In genomic region chr18:61502472-61502871, GRCh38 we compare ENCODE assay signal across 8 cellular contexts.
A peak's percentile ranks its signal among the peaks of the same experiment; 100 is the strongest.
DNase-seq lines count a peak whose midpoint lies in the region; ATAC-seq, FAIRE-seq and TF ChIP-seq lines count a peak whose summit lies in the region.

No MANE protein-coding gene starts in this region.

- CTCF ChIA-PET in AG04449 (lab: Yijun Ruan, JAX), result interaction anchor here (0.9 to 13.6 kb wide), 29 partner anchors 9 to 1514 kb away, joined by 3 to 596 read pairs (median 7); partner anchors contain the start of gene CDH20
- CTCF ChIA-PET in PC-3 (lab: Charles Lee), result interaction anchor here (0.6 to 1.3 kb wide), 4 partner anchors 180 to 1659 kb away, joined by 3 to 11 read pairs (median 4); no protein-coding TSS in a partner anchor

- DNase-seq in AG04449 (ENCODE audit: low read depth, low spot score) (peak; percentile 14), GM12892 (ENCODE audit: insufficient read length) (no peak), HuH-7 (ENCODE audit: low spot score) (peak; percentile 28), PC-3 (peak; percentile 68), ecto neural progenitor cell (ENCODE audit: low spot score) (peak; percentile 54), medulla oblongata (ENCODE audit: extremely low spot score) (peak; percentile 93), DMS79 treated with DMSO at 0.1 percent for 48 hours (lab: John Stamatoyannopoulos, UW) (no peak)
- DNase-seq in central memory CD4-positive, alpha-beta T cell, result no peak

- H3K4me3 ChIP-seq in AG04449 (ENCODE audit: low read depth, low read length) (no peak overlapping the region), PC-3 (ENCODE audit: low read length) (no peak overlapping the region)

- peaks cover 32% of the 10 kb centered on the region for H3K27me3 ChIP-seq in PC-3 (ENCODE audit: low read length)

- ATAC-seq in PC-3, result peak; percentile 68

- no peaks in the 10 kb centered on the region for H3K36me3 ChIP-seq in PC-3 (ENCODE audit: low read depth, low read length)

- TF ChIP-seq POLR2A in GM12892 (IDR thresholded peaks at IDR 0.05; ENCODE audit: low read depth, low read length), result no peak

- H3K79me2 ChIP-seq in PC-3 (ENCODE audit: low read length), result no peaks in the 10 kb centered on the region

- H3K4me2 ChIP-seq in PC-3 (ENCODE audit: low read length), result no peak overlapping the region

- H3K9ac ChIP-seq in PC-3 (ENCODE audit: low read length), result no peak overlapping the region

- H3K9me2 ChIP-seq in PC-3 (replicated peaks; ENCODE audit: low read length), result no peaks in the 10 kb centered on the region

- no peak overlapping the region for H2AFZ ChIP-seq in PC-3 (ENCODE audit: low read length)

- H3K4me1 ChIP-seq in PC-3 (ENCODE audit: insufficient read depth, low read length), result no peaks in the 10 kb centered on the region

- no peak overlapping the region for H3K27ac ChIP-seq in PC-3 (ENCODE audit: low read length)

- BruUV-seq in PC-3 (replicated peaks; lab: Mats Ljungman, UMichigan), result no TSS peak

- no peaks in the 10 kb centered on the region for H3K9me3 ChIP-seq in PC-3 (ENCODE audit: low read length)

- POLR2A ChIA-PET in AG04449 (lab: Yijun Ruan, JAX) (interaction anchor here (1.4 kb wide), 1 partner anchor 180 kb away, joined by 3 read pairs; no protein-coding TSS in a partner anchor), PC-3 (lab: Charles Lee; ENCODE audit: unreplicated experiment) (no interaction called here)

- H3F3A ChIP-seq in PC-3 (ENCODE audit: low read length, unreplicated experiment), result no peaks in the 10 kb centered on the region

- no peaks in the 10 kb centered on the region for H4K20me1 ChIP-seq in PC-3 (ENCODE audit: low read length)

- intact Hi-C loops in PC-3 (cut with micrococcal nuclease), result loop anchor here (1.0 to 5.0 kb wide), 5 partner anchors 180 to 835 kb away; no protein-coding TSS in a partner anchor

- peak; percentile 81 for FAIRE-seq in GM12892 (lab: Jason Lieb, UNC)

- peak; percentile 59 for TF ChIP-seq CTCF in AG04449 (IDR thresholded peaks at IDR 0.05; ENCODE audit: insufficient read depth, low read length, missing control alignments)
- peak; percentile 74 for TF ChIP-seq CTCF in PC-3 (conservative IDR thresholded peaks at IDR 0.05; ENCODE audit: low read depth, low read length)

Comparison
In these comparisons a context has a peak if more than half of its experiments do, and no peak if none do; other contexts are left out.
1. DNase-seq: peak in AG04449 (single experiment), HuH-7 (single experiment), PC-3 (single experiment), ecto neural progenitor cell (single experiment) and medulla oblongata (single experiment); none in GM12892 (single experiment), central memory CD4-positive, alpha-beta T cell (single experiment) and DMS79 treated with DMSO at 0.1 percent for 48 hours (single experiment).